Comparison of ENCODE assay signal across 8 cellular contexts in genomic region chr17:49389514-49390356, GRCh38. TPM values are rescaled to one million over a fixed set of nuclear protein-coding genes. Genes with fewer than 3 reads are reported as not detected.
DNase-seq lines count a peak whose midpoint lies in the region; ATAC-seq, FAIRE-seq and TF ChIP-seq lines count a peak whose summit lies in the region.
"Not testable (repeated sequence)": the region's sequence is repeated elsewhere in the genome, so short reads cannot be mapped to it uniquely, and the experiment has no call there.

No MANE protein-coding gene starts in this region.

- FAIRE-seq in A549 (lab: Jason Lieb, UNC): not testable (repeated sequence)
- peak; percentile 31 for FAIRE-seq in GM12891 (lab: Jason Lieb, UNC)

- not testable (repeated sequence) for H3K27me3 Mint-ChIP-seq in effector memory CD8-positive, alpha-beta T cell

- H3K4me2 ChIP-seq in A549: not testable (repeated sequence)

- peak overlapping the region in 1 of 2 experiments; percentile 29; a peak in 1 of 6 replicates for H3K27ac ChIP-seq in A549
- peak overlapping the region; percentile 65 to 97 for H3K27ac ChIP-seq in left lung
- H3K27ac ChIP-seq in spleen: peak overlapping the region; percentile 73 to 94 (median 89)

- not testable (repeated sequence) for TF ChIP-seq RAD21 in A549 (conservative IDR thresholded peaks at IDR 0.05 in 1 of 2, IDR thresholded peaks at IDR 0.05 in 1 of 2)

- not testable (repeated sequence) for TF ChIP-seq EP300 in A549 (IDR thresholded peaks at IDR 0.05)

- not testable (repeated sequence) for TF ChIP-seq POLR2A in A549 (IDR thresholded peaks at IDR 0.05; ENCODE audit: low read length); GM12891 (IDR thresholded peaks at IDR 0.05; ENCODE audit: low read depth, low read length); spleen (IDR thresholded peaks at IDR 0.05)

- H3K9me3 Mint-ChIP-seq in effector memory CD8-positive, alpha-beta T cell: not testable (repeated sequence)

- not testable (repeated sequence) for TF ChIP-seq CTCF in A549 (IDR thresholded peaks at IDR 0.05); left lung (IDR thresholded peaks at IDR 0.05)
- peak in 1 of 11 experiments; percentile 2 for TF ChIP-seq CTCF in spleen (IDR thresholded peaks at IDR 0.05 in 8 of 11, conservative IDR thresholded peaks at IDR 0.05 in 3 of 11)

- not testable (repeated sequence) for H3K4me1 ChIP-seq in A549
- peaks cover 0 to 58% of the 10 kb centered on the region in 2 donors for H3K4me1 ChIP-seq in left lung
- peaks cover 39 to 79% (median 65%) of the 10 kb centered on the region in 6 donors for H3K4me1 ChIP-seq in spleen

- not testable (repeated sequence) for H3K36me3 ChIP-seq in left lung, spleen

- not testable (repeated sequence) for DNase-seq in A549 (ENCODE audit: low read depth in 1 of 2, low spot score in 1 of 2); GM12891 (ENCODE audit: insufficient read length, low spot score); left lung
- DNase-seq in MV-4-11 (lab: John Stamatoyannopoulos, UW): peak; percentile 58
- DNase-seq in T1000 (lab: John Stamatoyannopoulos, UW): peak; percentile 45
- DNase-seq in activated naive CD4-positive, alpha-beta T cell treated with Interleukin-2 at 50 U/mL for 16 hours: peak; percentile 31
- peak in 2 of 3 experiments; percentile 13 to 15 for DNase-seq in effector memory CD8-positive, alpha-beta T cell
- DNase-seq in spleen: peak; percentile 70

- H3K4me3 ChIP-seq in A549, left lung: not testable (repeated sequence)
- H3K4me3 ChIP-seq in spleen: peak overlapping the region in 1 of 8 donors; percentile 61

- WGBS in A549 (ENCODE audit: missing lambda C conversion rate): 85% methylated on average over 12 of the region's 12 CpGs
- WGBS in spleen, 5 donors: 78 to 81% (median 80%) methylated on average over 12 of the region's 12 CpGs

- not testable (repeated sequence) for ATAC-seq in A549, left lung
- peak; percentile 11 for ATAC-seq in effector memory CD8-positive, alpha-beta T cell (replicated peaks)

- peaks cover 50 to 51% of the 10 kb centered on the region in 2 donors for H3K4me1 Mint-ChIP-seq in effector memory CD8-positive, alpha-beta T cell (ENCODE audit: low read depth in 2 of 2)

- CTCF ChIA-PET in A549 (lab: Yijun Ruan, JAX): interaction anchor here (0.7 to 18.2 kb wide), 8 partner anchors 8 to 1441 kb away, joined by 3 to 417 read pairs (median 6); no protein-coding TSS in a partner anchor

- not testable (repeated sequence) for H3K36me3 Mint-ChIP-seq in effector memory CD8-positive, alpha-beta T cell (ENCODE audit: insufficient read depth)

- H3K4me3 Mint-ChIP-seq in effector memory CD8-positive, alpha-beta T cell: peak overlapping the region; percentile 77 to 87

- POLR2A ChIA-PET in A549 (lab: Yijun Ruan, JAX): not testable (repeated sequence)

- H3K27ac Mint-ChIP-seq in effector memory CD8-positive, alpha-beta T cell: peak overlapping the region; percentile 91 to 99

- not testable (repeated sequence) for H3K9me3 ChIP-seq in A549, left lung, spleen

- intact Hi-C loops in left lung (cut with DNase I): loop anchor here in 1 of 2 donors (10.0 kb wide), 1 partner anchor 75 kb away; no protein-coding TSS in a partner anchor
- intact Hi-C loops in spleen (cut with DNase I; ENCODE audit: low total_unique reads): not testable (repeated sequence)

- H3K27me3 ChIP-seq in left lung; spleen (replicated peaks in 1 of 7): not testable (repeated sequence)

TF ChIP-seq in A549, 52 proteins besides CTCF, POLR2A, EP300 and RAD21:
- not testable (repeated sequence) for TF ChIP-seq FOSL2 (IDR thresholded peaks at IDR 0.05)
- TF ChIP-seq FOSL2 (CRISPR knock-in tag; IDR thresholded peaks at IDR 0.05): 0 out of 2 replicates have a peak, but pooled peaks have one; percentile 21

RNA-seq across cellular contexts. Expression of gene PHB1, which starts 24.9 kb away (rescaled TPM):
- 480 and 556 TPM in 2 replicates for polyA plus RNA-seq in A549 (2011; rRNA removed)
- polyA plus RNA-seq in A549 (2012; cell fraction: cytosol; rRNA removed): 819 and 950 TPM in 2 replicates
- 522 and 661 TPM in 2 replicates for polyA plus RNA-seq in A549 (2012; cell fraction: nucleus; rRNA removed)
- 410 to 432 TPM (median 416 TPM) in 3 replicates for polyA plus RNA-seq in A549 (2017; fragmentation: RNase III; extraction: RNeasy Plus Mini Kit Qiagen cat#74134 plus additional on column Dnase treatment)
- 595 and 645 TPM in 2 replicates for polyA minus RNA-seq in A549 (2011; rRNA and poly(A)+ RNA removed)
- 194 TPM for polyA plus RNA-seq in GM12891 (2012; ENCODE audit: low read depth, missing spikeins)
- total RNA-seq in left lung: 100 to 1,000 TPM; 146 to 171 TPM
- total RNA-seq in spleen: 10 to 100 TPM; 49.4 to 84.1 (median 66.6) TPM
- polyA plus RNA-seq in spleen: 100 to 1,000 TPM in 1 of 3 donors, 10 to 100 TPM in 2; 60.3 to 109 (median 95.5) TPM

RNA-seq across cellular contexts. Expression of gene ZNF652, which starts 27.7 kb away (rescaled TPM):
- polyA plus RNA-seq in A549 (2011; rRNA removed) (13.1 and 14.8 TPM in 2 replicates), A549 (2017; fragmentation: RNase III; extraction: RNeasy Plus Mini Kit Qiagen cat#74134 plus additional on column Dnase treatment) (5.5 to 5.7 TPM (median 5.5 TPM) in 3 replicates), spleen (10 to 100 TPM; 18.2 to 26.6 (median 23.3) TPM)
- 2.8 and 3.4 TPM in 2 replicates for polyA plus RNA-seq in A549 (2012; cell fraction: cytosol; rRNA removed)
- polyA plus RNA-seq in A549 (2012; cell fraction: nucleus; rRNA removed): 5.2 and 15.5 TPM in 2 replicates
- 39.4 and 46.5 TPM in 2 replicates for polyA minus RNA-seq in A549 (2011; rRNA and poly(A)+ RNA removed)
- 1.3 TPM for polyA plus RNA-seq in GM12891 (2012; ENCODE audit: low read depth, missing spikeins)
- total RNA-seq in left lung (10 to 100 TPM; 42.6 to 46.8 TPM), spleen (10 to 100 TPM; 51.4 to 73.9 (median 57.5) TPM)
